Comparison of ENCODE assay signal across 23 cellular contexts in genomic region chr11:116267146-116267545, GRCh38.
DNase-seq lines count a peak whose midpoint lies in the region; ATAC-seq and TF ChIP-seq lines count a peak whose summit lies in the region.
"Had no signal": no experiment of that assay in that cellular context is flagged by ENCODE, and none has a peak within 500 bp of the region (broad histone marks: within the 10 kb centered on the region; RNA-seq: fewer than 3 reads in every experiment).

No MANE protein-coding gene starts in this region.

- no peak for ATAC-seq in lower lobe of right lung
- ATAC-seq in stimulated activated naive CD8-positive, alpha-beta T cell treated with anti-CD3 and anti-CD28 coated beads, Interleukin-15, Interleukin-2, amounts not matched to agents 100 U/mL and 50 U/mL, for 24 hours: no peak
- ATAC-seq: A549, GM12878, GM23338 had no signal

- H3K4me3 ChIP-seq in lower lobe of right lung: no peak overlapping the region
- H3K4me3 ChIP-seq in H7 (ENCODE audit: insufficient read depth, low read depth, low read length): no peak overlapping the region
- H3K4me3 ChIP-seq: A549; BLaER1 treated with 17β-estradiol and CSF1 and Interleukin-3, amounts not matched to agents 10 nM and 100 nM; GM12878; GM23338; HAP-1 had no signal

- TF ChIP-seq CTCF in lower lobe of right lung (IDR thresholded peaks at IDR 0.05): no peak

- H3K27ac ChIP-seq in lower lobe of right lung: no peak overlapping the region
- H3K27ac ChIP-seq: A549; BLaER1 treated with 17β-estradiol and CSF1 and Interleukin-3, amounts not matched to agents 10 nM and 100 nM had no signal

- DNase-seq in NCI-H2171 treated with DMSO at 0.1 percent for 48 hours (lab: John Stamatoyannopoulos, UW) (peak; percentile 23), NCI-H2171 (lab: John Stamatoyannopoulos, UW) (no peak), NCI-H524 (lab: John Stamatoyannopoulos, UW) (peak; percentile 61 to 88), lower lobe of right lung (peak; percentile 51), H7 (no peak)
- no peak for DNase-seq in stimulated activated naive CD8-positive, alpha-beta T cell treated with anti-CD3 and anti-CD28 coated beads, Interleukin-15, Interleukin-2, amounts not matched to agents 100 U/mL and 50 U/mL, for 24 hours
- no peak for DNase-seq in stimulated activated CD4-positive, alpha-beta T cell treated with anti-CD3 and anti-CD28 coated beads, Interleukin-4, amount 100 ng/mL, for 4 hours
- DNase-seq: 8988T; ACHN; AML-193; BE2C; CD4-positive, alpha-beta T cell; CD8-positive, alpha-beta memory T cell; DMS153; DND-41; EL; GDM1; HFFc6 had no signal

- H3K36me3 ChIP-seq in lower lobe of right lung: no peaks in the 10 kb centered on the region
- H3K36me3 ChIP-seq in H7 (replicated peaks; ENCODE audit: control insufficient read depth, insufficient read depth, low read length): no peaks in the 10 kb centered on the region
- H3K36me3 ChIP-seq: BE2C; BLaER1 treated with 17β-estradiol and CSF1 and Interleukin-3, amounts not matched to agents 10 nM and 100 nM; HAP-1 had no signal

- H3K27me3 ChIP-seq in lower lobe of right lung (ENCODE audit: low read depth): peaks cover 2% of the 10 kb centered on the region
- no peaks in the 10 kb centered on the region for H3K27me3 ChIP-seq in H7 (ENCODE audit: control insufficient read depth, insufficient read depth, low read length)
- H3K27me3 ChIP-seq: BE2C; BLaER1 treated with 17β-estradiol and CSF1 and Interleukin-3, amounts not matched to agents 10 nM and 100 nM had no signal

- intact Hi-C loops in lower lobe of right lung (cut with DNase I): no loop called here

- H3K4me1 ChIP-seq in lower lobe of right lung: no peaks in the 10 kb centered on the region
- H3K4me1 ChIP-seq: A549; BE2C; BLaER1 treated with 17β-estradiol and CSF1 and Interleukin-3, amounts not matched to agents 10 nM and 100 nM; HAP-1 had no signal

- no peaks in the 10 kb centered on the region for H3K9me3 ChIP-seq in lower lobe of right lung
- H3K9me3 ChIP-seq: A549; BE2C; BLaER1 treated with 17β-estradiol and CSF1 and Interleukin-3, amounts not matched to agents 10 nM and 100 nM; HAP-1 had no signal

Comparison
In these comparisons a context has a peak if more than half of its experiments do, and no peak if none do; other contexts are left out.
1. DNase-seq: peak in NCI-H2171 treated with DMSO at 0.1 percent for 48 hours (single experiment), NCI-H524 (2 of 2) and lower lobe of right lung (single experiment); none in NCI-H2171 (single experiment), stimulated activated naive CD8-positive, alpha-beta T cell treated with anti-CD3 and anti-CD28 coated beads, Interleukin-15, Interleukin-2, amounts not matched to agents 100 U/mL and 50 U/mL, for 24 hours (single experiment), H7 (single experiment) and stimulated activated CD4-positive, alpha-beta T cell treated with anti-CD3 and anti-CD28 coated beads, Interleukin-4, amount 100 ng/mL, for 4 hours (0 of 2).